In genomic region chrX:108091878-108092291, GRCh38 we compare ENCODE assay signal across 7 cellular contexts. TPM values are rescaled to one million over a fixed set of nuclear protein-coding genes. Genes with fewer than 3 reads are reported as not detected.
DNase-seq lines count a peak whose midpoint lies in the region; ATAC-seq, FAIRE-seq and TF ChIP-seq lines count a peak whose summit lies in the region.

No MANE protein-coding gene starts in this region.

- ATAC-seq in GM21390 (IDR thresholded peaks at IDR 0.05; ENCODE audit: unreplicated experiment) (peak; percentile 40), HG03565 (IDR thresholded peaks at IDR 0.05; ENCODE audit: unreplicated experiment) (peak; percentile 22), left lobe of liver (peak; percentile 72)

- WGBS in tibial nerve, 2 donors = 0 to 51% methylated on average over 8 to 15 of the region's 15 CpGs

- TF ChIP-seq CTCF in astrocyte of the cerebellum (IDR thresholded peaks at IDR 0.05; ENCODE audit: low read depth, low read length, missing control alignments) (no peak), tibial nerve (IDR thresholded peaks at IDR 0.05) (no peak)

- DNase-seq in GM12891 (ENCODE audit: insufficient read length, low spot score) = peak; percentile 1
- no peak for DNase-seq in astrocyte of the cerebellum (ENCODE audit: low read depth)
- DNase-seq in left lobe of liver (ENCODE audit: low spot score) = no peak
- no peak for DNase-seq in tibial nerve (ENCODE audit: low spot score in 2 of 2)
- no peak for DNase-seq in activated effector memory CD4-positive, alpha-beta T cell treated with anti-CD3 and anti-CD28 coated beads, Interleukin-2, amount 50 U/mL, for 16 hours

- H3K9me3 ChIP-seq in tibial nerve = no peaks in the 10 kb centered on the region

- peak overlapping the region; percentile 44 to 90 (median 56) for H3K27ac ChIP-seq in tibial nerve

- peaks cover 0 to 5% (median 0%) of the 10 kb centered on the region in 3 donors for H3K36me3 ChIP-seq in tibial nerve

- H3K4me1 ChIP-seq in tibial nerve = peaks cover 0 to 17% (median 0%) of the 10 kb centered on the region in 4 donors

- in situ Hi-C loops in astrocyte of the cerebellum (cut with HindIII; ENCODE audit: low sequenced_read_pairs) = no loop called here

- H3K27me3 ChIP-seq in tibial nerve = no peaks in the 10 kb centered on the region

- no peak for TF ChIP-seq EP300 in tibial nerve (IDR thresholded peaks at IDR 0.05)

- TF ChIP-seq POLR2A in GM12891 (IDR thresholded peaks at IDR 0.05; ENCODE audit: low read depth, low read length) = no peak
- no peak for TF ChIP-seq POLR2A in tibial nerve (IDR thresholded peaks at IDR 0.05)

- H3K4me3 ChIP-seq in astrocyte of the cerebellum (ENCODE audit: low read depth, low read length) (peak overlapping the region; percentile 72), tibial nerve (peak overlapping the region; percentile 50 to 69 (median 57))

- FAIRE-seq in GM12891 (lab: Jason Lieb, UNC) = no peak

TF ChIP-seq in GM12891, 5 proteins besides CTCF, POLR2A, EP300 and RAD21:
- TF ChIP-seq PAX5 (IDR thresholded peaks at IDR 0.05; ENCODE audit: insufficient read depth, low read length, severe bottlenecking) (no peak), POU2F2 (IDR thresholded peaks at IDR 0.05; ENCODE audit: low read depth, low read length) (no peak), POLR2AphosphoS5 (IDR thresholded peaks at IDR 0.05; ENCODE audit: low read depth, low read length) (no peak)

RNA-seq across cellular contexts. Expression of gene ATG4A, which starts 0.3 kb away (rescaled TPM):
- 9.2 TPM for polyA plus RNA-seq in GM12891 (2012; ENCODE audit: low read depth, missing spikeins)
- total RNA-seq in left lobe of liver = 12.1 TPM
- 10 to 100 TPM in 3 of 4 donors, 1 to 10 TPM in 1; 9.3 to 23.3 (median 11.1) TPM for total RNA-seq in tibial nerve

RNA-seq across cellular contexts. Expression of gene PSMD10, which starts 0.5 kb away (rescaled TPM):
- 54.9 TPM for polyA plus RNA-seq in GM12891 (2012; ENCODE audit: low read depth, missing spikeins)
- 12.2 TPM for total RNA-seq in left lobe of liver
- total RNA-seq in tibial nerve = 10 to 100 TPM; 32.9 to 46.1 (median 37.8) TPM

RNA-seq across cellular contexts. Expression of gene VSIG1, which starts 47.0 kb away (rescaled TPM):
- not detected for polyA plus RNA-seq in GM12891 (2012; ENCODE audit: low read depth, missing spikeins)
- total RNA-seq in left lobe of liver (not detected), tibial nerve (under 1 TPM in 1 of 4 donors, not detected in 3; 0.30 TPM)

Comparison
In these comparisons a context has a peak if more than half of its experiments do, and no peak if none do; other contexts are left out.
1. ATAC-seq: peak in every context shown above with its lines; median percentile 72 in left lobe of liver; 40 in GM21390; 22 in HG03565.